ENCODE assay signal across 14 cellular contexts in genomic region chr7:131111-132094, GRCh38.
DNase-seq lines count a peak whose midpoint lies in the region; ATAC-seq and TF ChIP-seq lines count a peak whose summit lies in the region.
"Had no signal": no experiment of that assay in that cellular context is flagged by ENCODE, and none has a peak within 500 bp of the region (broad histone marks: within the 10 kb centered on the region; RNA-seq: fewer than 3 reads in every experiment).

No MANE protein-coding gene starts in this region.

- H3K4me3 ChIP-seq in tibial artery: no peak overlapping the region
- H3K4me3 ChIP-seq: cardiac muscle cell had no signal

- H3K27ac Mint-ChIP-seq in natural killer cell: no peak overlapping the region
- H3K27ac Mint-ChIP-seq: activated CD4-positive, alpha-beta T cell treated with anti-CD3 and anti-CD28 coated beads, Interleukin-2, amount 10 ng/mL, durations not matched to agents 24 days and 14 days; immature natural killer cell; natural killer cell treated with Interleukin-12 subunit alpha and Interleukin-12 subunit beta and Interleukin-15 and Interleukin-18, amount 100 ng/mL, for 72 hours had no signal

- peak overlapping the region in 1 of 2 donors; percentile 85 for H3K27ac ChIP-seq in tibial artery
- H3K27ac ChIP-seq: cardiac muscle cell had no signal

- intact Hi-C loops in tibial artery (cut with DNase I; ENCODE audit: low total_unique reads) (no loop called here), natural killer cell (cut with micrococcal nuclease) (no loop called here)

- TF ChIP-seq CTCF in tibial artery (IDR thresholded peaks at IDR 0.05) (no peak), natural killer cell (IDR thresholded peaks at IDR 0.05) (no peak)

- H3K27me3 Mint-ChIP-seq in natural killer cell (ENCODE audit: low read depth in 2 of 2): peaks cover 0 to 3% of the 10 kb centered on the region in 2 donors
- H3K27me3 Mint-ChIP-seq: activated CD4-positive, alpha-beta T cell treated with anti-CD3 and anti-CD28 coated beads, Interleukin-2, amount 10 ng/mL, durations not matched to agents 24 days and 14 days had no signal

- H3K4me1 Mint-ChIP-seq in natural killer cell: no peaks in the 10 kb centered on the region
- H3K4me1 Mint-ChIP-seq: activated CD4-positive, alpha-beta T cell treated with anti-CD3 and anti-CD28 coated beads, Interleukin-2, amount 10 ng/mL, durations not matched to agents 24 days and 14 days; immature natural killer cell had no signal

- DNase-seq in NCI-H748 (lab: John Stamatoyannopoulos, UW; ENCODE audit: unreplicated experiment) (peak; percentile 35), NCI-H748 treated with DMSO at 0.1 percent for 48 hours (lab: John Stamatoyannopoulos, UW) (no peak), ecto neural progenitor cell (ENCODE audit: low spot score) (peak; percentile 39), mesenteric fat pad (ENCODE audit: low spot score) (peak; percentile 90), tibial artery (peak; percentile 55 to 66), GOT3 (lab: John Stamatoyannopoulos, UW) (no peak), NCI-H2196 (lab: John Stamatoyannopoulos, UW; ENCODE audit: unreplicated experiment) (no peak), natural killer cell (no peak)
- DNase-seq: activated CD4-positive, alpha-beta T cell treated with anti-CD3 and anti-CD28 coated beads, Interleukin-2, amount 10 ng/mL, durations not matched to agents 24 days and 14 days; erythroblast; immature natural killer cell; NCI-H2081 treated with DMSO at 0.1 percent for 48 hours had no signal

- ATAC-seq in natural killer cell: no peak
- ATAC-seq: natural killer cell treated with Interleukin-12 subunit alpha and Interleukin-12 subunit beta and Interleukin-15 and Interleukin-18, amount 100 ng/mL, for 72 hours had no signal

- no peaks in the 10 kb centered on the region for H3K9me3 Mint-ChIP-seq in natural killer cell
- H3K9me3 Mint-ChIP-seq: activated CD4-positive, alpha-beta T cell treated with anti-CD3 and anti-CD28 coated beads, Interleukin-2, amount 10 ng/mL, durations not matched to agents 24 days and 14 days; immature natural killer cell; natural killer cell treated with Interleukin-12 subunit alpha and Interleukin-12 subunit beta and Interleukin-15 and Interleukin-18, amount 100 ng/mL, for 72 hours had no signal

- no peaks in the 10 kb centered on the region for H3K36me3 Mint-ChIP-seq in natural killer cell
- H3K36me3 Mint-ChIP-seq: immature natural killer cell; natural killer cell treated with Interleukin-12 subunit alpha and Interleukin-12 subunit beta and Interleukin-15 and Interleukin-18, amount 100 ng/mL, for 72 hours had no signal

- H3K9me3 ChIP-seq in tibial artery: no peaks in the 10 kb centered on the region

- no peaks in the 10 kb centered on the region for H3K36me3 ChIP-seq in tibial artery
- H3K36me3 ChIP-seq: cardiac muscle cell had no signal

- no peak overlapping the region for H3K4me3 Mint-ChIP-seq in natural killer cell
- H3K4me3 Mint-ChIP-seq: activated CD4-positive, alpha-beta T cell treated with anti-CD3 and anti-CD28 coated beads, Interleukin-2, amount 10 ng/mL, durations not matched to agents 24 days and 14 days; immature natural killer cell; natural killer cell treated with Interleukin-12 subunit alpha and Interleukin-12 subunit beta and Interleukin-15 and Interleukin-18, amount 100 ng/mL, for 72 hours had no signal

- H3K4me1 ChIP-seq in tibial artery: peaks cover 4 to 39% (median 37%) of the 10 kb centered on the region in 4 donors

- H3K27me3 ChIP-seq in tibial artery: no peaks in the 10 kb centered on the region

Comparison
In these comparisons a context has a peak if more than half of its experiments do, and no peak if none do; other contexts are left out.
1. DNase-seq: peak in NCI-H748 (single experiment), ecto neural progenitor cell (single experiment), mesenteric fat pad (single experiment) and tibial artery (2 of 2); none in NCI-H748 treated with DMSO at 0.1 percent for 48 hours (single experiment), GOT3 (single experiment), NCI-H2196 (single experiment) and natural killer cell (single experiment).